18 cellular contexts compared by ENCODE assay signal in the genomic region with DNA sequence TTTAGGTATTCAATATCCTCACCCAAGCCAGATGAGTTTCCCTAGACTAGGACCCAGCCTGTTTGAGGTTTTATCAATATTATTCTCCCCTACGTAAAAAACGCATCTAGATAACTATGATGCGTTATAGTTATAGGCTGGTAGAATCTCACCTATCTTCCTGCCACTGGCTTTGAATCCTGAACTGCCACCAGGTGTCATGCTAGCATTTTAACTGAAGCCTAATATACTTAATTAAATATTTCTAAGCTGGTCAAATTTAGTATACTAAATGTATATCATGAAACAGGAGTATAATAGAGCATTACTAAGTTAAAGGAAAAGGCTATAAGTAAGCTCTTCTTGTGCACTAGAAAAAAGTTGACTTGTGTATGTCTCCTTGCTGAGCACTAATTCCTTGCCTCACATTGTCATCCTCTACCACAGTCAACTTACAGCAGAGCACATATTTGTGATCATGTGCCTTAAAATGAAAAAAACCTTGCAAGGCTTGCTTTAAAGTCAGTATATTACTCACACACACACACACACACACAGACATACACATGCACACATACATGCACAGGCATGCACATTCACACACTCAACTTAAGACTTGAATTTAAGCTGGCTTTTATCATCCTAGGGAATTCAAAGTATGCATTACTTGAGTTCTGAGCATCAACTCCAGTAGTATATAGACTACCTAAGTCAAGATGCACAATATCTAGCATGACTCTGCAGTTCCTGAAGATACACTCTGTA.
A peak's percentile ranks its signal among the peaks of the same experiment; 100 is the strongest.
DNase-seq lines count a peak whose midpoint lies in the region; ATAC-seq and TF ChIP-seq lines count a peak whose summit lies in the region.
"Had no signal": no experiment of that assay in that cellular context is flagged by ENCODE, and none has a peak within 500 bp of the region (broad histone marks: within the 10 kb centered on the region; RNA-seq: fewer than 3 reads in every experiment).

No MANE protein-coding gene starts in this region.

- TF ChIP-seq EP300 in SK-N-SH (IDR thresholded peaks at IDR 0.05; ENCODE audit: borderline replicate concordance in 1 of 2, low read depth in 1 of 2, low read length in 1 of 2) (no peak), suprapubic skin (IDR thresholded peaks at IDR 0.05) (no peak)

- no peaks in the 10 kb centered on the region for H3K36me3 ChIP-seq in SK-N-SH (replicated peaks in 1 of 2; ENCODE audit: control insufficient read depth in 1 of 2, insufficient read depth in 2 of 2, low read length in 1 of 2)
- no peaks in the 10 kb centered on the region for H3K36me3 ChIP-seq in Panc1 (ENCODE audit: control insufficient read depth, insufficient read depth, low read length)
- no peaks in the 10 kb centered on the region for H3K36me3 ChIP-seq in suprapubic skin
- H3K36me3 ChIP-seq: HAP-1, heart left ventricle, spleen had no signal

- no peaks in the 10 kb centered on the region for H3K79me2 ChIP-seq in SK-N-SH (ENCODE audit: insufficient read depth)

- TF ChIP-seq RAD21 in SK-N-SH (IDR thresholded peaks at IDR 0.05; ENCODE audit: low read length): peak; percentile 13; the same call in 1 of the 2 replicates

- BruUV-seq in Panc1 (replicated peaks; lab: Mats Ljungman, UMichigan): no TSS peak

- POLR2A ChIA-PET in SK-N-SH (lab: Yijun Ruan, JAX): no interaction called here
- POLR2A ChIA-PET in Panc1 (lab: Charles Lee): no interaction called here

- H3K4me1 ChIP-seq in SK-N-SH (ENCODE audit: control insufficient read depth in 1 of 2, insufficient read depth in 2 of 2, low read depth in 1 of 2, low read length in 1 of 2) (peaks cover 0 to 3% of the 10 kb centered on the region in 2 experiments; a peak in 1 of 4 replicates), Panc1 (ENCODE audit: control insufficient read depth, insufficient read depth, low read length) (no peaks in the 10 kb centered on the region), suprapubic skin (peaks cover 7% of the 10 kb centered on the region)
- H3K4me1 ChIP-seq: HAP-1 had no signal

- no peaks in the 10 kb centered on the region; the same call in 1 of the 2 replicates for H3K9me2 ChIP-seq in SK-N-SH

- H3K27me3 ChIP-seq in SK-N-SH (ENCODE audit: insufficient read depth) (no peaks in the 10 kb centered on the region), Panc1 (ENCODE audit: control insufficient read depth, insufficient read depth, low read length) (no peaks in the 10 kb centered on the region), suprapubic skin (no peaks in the 10 kb centered on the region)
- H3K27me3 ChIP-seq: heart left ventricle, spleen had no signal

- DNase-seq in SK-N-SH (no peak), Panc1 (ENCODE audit: low read depth, low spot score) (no peak), retinal pigment epithelial cell (ENCODE audit: low read depth) (no peak), suprapubic skin (ENCODE audit: low spot score in 2 of 2) (no peak)
- DNase-seq in stimulated activated CD8-positive, alpha-beta memory T cell treated with anti-CD3 and anti-CD28 coated beads, Interleukin-4, amount 100 ng/mL, for 48 hours: no peak
- DNase-seq: activated CD4-positive, alpha-beta T cell treated with anti-CD3 and anti-CD28 coated beads, Interleukin-2, amount 10 ng/mL, durations not matched to agents 7 days and 5 days; activated naive CD4-positive, alpha-beta T cell treated with anti-CD3 and anti-CD28 coated beads for 36 hours; heart left ventricle; NCI-H526; spleen; stimulated activated CD4-positive, alpha-beta T cell treated with anti-CD3 and anti-CD28 coated beads, Interleukin-2, amount 100 ng/mL, for 48 hours; WERI-Rb-1 had no signal

- intact Hi-C loops in Panc1 (cut with micrococcal nuclease; ENCODE audit: unreplicated experiment): loop anchor here (10.0 kb wide), 1 partner anchor 243 kb away; no protein-coding TSS in a partner anchor

- H3K4me3 ChIP-seq in SK-N-SH (ENCODE audit: low read depth in 2 of 2, low read length in 1 of 2) (no peak overlapping the region), Panc1 (ENCODE audit: low read depth in 2 of 2, low read length in 2 of 2) (no peak overlapping the region), retinal pigment epithelial cell (ENCODE audit: low read length) (no peak overlapping the region), suprapubic skin (no peak overlapping the region)
- H3K4me3 ChIP-seq: GM12878, HAP-1, heart left ventricle, spleen had no signal

- H3K27ac ChIP-seq in SK-N-SH (ENCODE audit: low read depth in 2 of 2, low read length in 1 of 2) (no peak overlapping the region), Panc1 (ENCODE audit: low read length) (no peak overlapping the region), suprapubic skin (no peak overlapping the region)
- H3K27ac ChIP-seq: heart left ventricle, spleen, WERI-Rb-1 had no signal

- ATAC-seq in SK-N-SH treated with all-trans-retinoic acid at 6 μM for 48 hours (no peak), Panc1 (no peak), esophagus mucosa (peak; percentile 23), GM18502 (IDR thresholded peaks at IDR 0.05; ENCODE audit: poor library complexity, unreplicated experiment) (no peak)
- ATAC-seq: GM12878; heart left ventricle; stimulated activated memory B cell treated with anti-CD40 and anti-IgM and Interleukin-4, amounts not matched to agents 10 μg/mL and 1 μg/mL and 100 μg/mL, for 72 hours had no signal

- H2AFZ ChIP-seq in SK-N-SH (ENCODE audit: low read depth): no peak overlapping the region

- CTCF ChIA-PET in SK-N-SH (lab: Yijun Ruan, JAX): interaction anchor here (0.6 to 8.1 kb wide), 6 partner anchors 56 to 558 kb away, joined by 3 to 118 read pairs (median 6); no protein-coding TSS in a partner anchor
- CTCF ChIA-PET in Panc1 (lab: Charles Lee): interaction anchor here (0.6 to 1.2 kb wide), 2 partner anchors 342 to 558 kb away, joined by 4 to 6 read pairs; no protein-coding TSS in a partner anchor

- H3F3A ChIP-seq in SK-N-SH (replicated peaks; ENCODE audit: insufficient read depth): no peaks in the 10 kb centered on the region

- H3K4me2 ChIP-seq in SK-N-SH: no peak overlapping the region

- TF ChIP-seq POLR2A in suprapubic skin (IDR thresholded peaks at IDR 0.05): no peak

- H4K20me1 ChIP-seq in SK-N-SH (ENCODE audit: insufficient read depth): no peaks in the 10 kb centered on the region

- in situ Hi-C loops in Panc1 (cut with HindIII; ENCODE audit: low pct_unique_long_range_greater_than_20kb, low sequenced_read_pairs): no loop called here

- no peak overlapping the region for H3K9ac ChIP-seq in SK-N-SH

- TF ChIP-seq CTCF in SK-N-SH (IDR thresholded peaks at IDR 0.05) (peak; percentile 7; the same call in 1 of the 2 replicates), Panc1 (IDR thresholded peaks at IDR 0.05) (peak; percentile 28; the same call in 1 of the 2 replicates), retinal pigment epithelial cell (conservative IDR thresholded peaks at IDR 0.05; ENCODE audit: low read depth, low read length) (peak; percentile 24), suprapubic skin (IDR thresholded peaks at IDR 0.05) (no peak)

- no peaks in the 10 kb centered on the region for H3K9me3 ChIP-seq in SK-N-SH
- H3K9me3 ChIP-seq in Panc1 (ENCODE audit: control insufficient read depth, insufficient read depth, low read depth, low read length): no peaks in the 10 kb centered on the region
- no peaks in the 10 kb centered on the region for H3K9me3 ChIP-seq in suprapubic skin
- H3K9me3 ChIP-seq: HAP-1, heart left ventricle, spleen had no signal

- WGBS in SK-N-SH (ENCODE audit: low lambda C conversion rate): 95% methylated on average over 3 of the region's 3 CpGs
- WGBS in suprapubic skin: 86% methylated on average over 3 of the region's 3 CpGs

TF ChIP-seq in SK-N-SH, 30 proteins besides CTCF, POLR2A, EP300 and RAD21 (continues in another document):
- TF ChIP-seq, protein P1, sequence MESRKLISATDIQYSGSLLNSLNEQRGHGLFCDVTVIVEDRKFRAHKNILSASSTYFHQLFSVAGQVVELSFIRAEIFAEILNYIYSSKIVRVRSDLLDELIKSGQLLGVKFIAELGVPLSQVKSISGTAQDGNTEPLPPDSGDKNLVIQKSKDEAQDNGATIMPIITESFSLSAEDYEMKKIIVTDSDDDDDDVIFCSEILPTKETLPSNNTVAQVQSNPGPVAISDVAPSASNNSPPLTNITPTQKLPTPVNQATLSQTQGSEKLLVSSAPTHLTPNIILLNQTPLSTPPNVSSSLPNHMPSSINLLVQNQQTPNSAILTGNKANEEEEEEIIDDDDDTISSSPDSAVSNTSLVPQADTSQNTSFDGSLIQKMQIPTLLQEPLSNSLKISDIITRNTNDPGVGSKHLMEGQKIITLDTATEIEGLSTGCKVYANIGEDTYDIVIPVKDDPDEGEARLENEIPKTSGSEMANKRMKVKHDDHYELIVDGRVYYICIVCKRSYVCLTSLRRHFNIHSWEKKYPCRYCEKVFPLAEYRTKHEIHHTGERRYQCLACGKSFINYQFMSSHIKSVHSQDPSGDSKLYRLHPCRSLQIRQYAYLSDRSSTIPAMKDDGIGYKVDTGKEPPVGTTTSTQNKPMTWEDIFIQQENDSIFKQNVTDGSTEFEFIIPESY (IDR thresholded peaks at IDR 0.05; ENCODE audit: borderline replicate concordance, low read depth): no peak
- TF ChIP-seq, protein P2, sequence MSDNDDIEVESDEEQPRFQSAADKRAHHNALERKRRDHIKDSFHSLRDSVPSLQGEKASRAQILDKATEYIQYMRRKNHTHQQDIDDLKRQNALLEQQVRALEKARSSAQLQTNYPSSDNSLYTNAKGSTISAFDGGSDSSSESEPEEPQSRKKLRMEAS (IDR thresholded peaks at IDR 0.05; ENCODE audit: low read depth): no peak

TF ChIP-seq in SK-N-SH treated with all-trans-retinoic acid at 6 μM for 48 hours, 23 proteins besides CTCF, POLR2A, EP300 and RAD21:
- TF ChIP-seq ZNF565 (CRISPR knock-in tag; conservative IDR thresholded peaks at IDR 0.05; ENCODE audit: low read depth) (no peak), TCF4 (CRISPR knock-in tag; IDR thresholded peaks at IDR 0.05; ENCODE audit: borderline replicate concordance) (no peak)

Comparison
In these comparisons a context has a peak if more than half of its experiments do, and no peak if none do; other contexts are left out.
1. CTCF ChIP-seq: peak in SK-N-SH (single experiment), Panc1 (single experiment) and retinal pigment epithelial cell (single experiment); none in suprapubic skin (0 of 2).